In genomic region chr17:6521636-6522035, GRCh38 we compare ENCODE assay signal across 16 cellular contexts. TPM values are rescaled to one million over a fixed set of nuclear protein-coding genes. Genes with fewer than 3 reads are reported as not detected.
DNase-seq lines count a peak whose midpoint lies in the region; ATAC-seq and TF ChIP-seq lines count a peak whose summit lies in the region.
"Had no signal": no experiment of that assay in that cellular context is flagged by ENCODE, and none has a peak within 500 bp of the region (broad histone marks: within the 10 kb centered on the region; RNA-seq: fewer than 3 reads in every experiment).

No MANE protein-coding gene starts in this region.

- peaks cover 0 to 4% of the 10 kb centered on the region in 2 experiments; a peak in 2 of 5 replicates for H3K9me3 Mint-ChIP-seq in H9
- H3K9me3 Mint-ChIP-seq in endodermal cell: no peaks in the 10 kb centered on the region
- H3K9me3 Mint-ChIP-seq: CD4-positive, alpha-beta memory T cell had no signal

- no peaks in the 10 kb centered on the region for H3K23me2 ChIP-seq in H9 (ENCODE audit: insufficient read length, low read depth, low read length, poor library complexity, severe bottlenecking)

- no peak overlapping the region for H4K91ac ChIP-seq in H9 (ENCODE audit: insufficient read length, low read depth, low read length)

- H2BK12ac ChIP-seq in H9 (ENCODE audit: insufficient read length, low read depth, low read length): no peak overlapping the region

- no peaks in the 10 kb centered on the region for H3K27me3 ChIP-seq in H9 (ENCODE audit: insufficient read depth, low read length)
- no peaks in the 10 kb centered on the region for H3K27me3 ChIP-seq in endodermal cell (ENCODE audit: control insufficient read depth, insufficient read depth, low read length, poor library complexity, severe bottlenecking)
- no peaks in the 10 kb centered on the region for H3K27me3 ChIP-seq in stomach smooth muscle (ENCODE audit: control insufficient read depth in 1 of 2, insufficient read depth in 2 of 2, low read length in 2 of 2)
- no peaks in the 10 kb centered on the region for H3K27me3 ChIP-seq in foreskin keratinocyte
- H3K27me3 ChIP-seq: BE2C had no signal

- WGBS in H9 (ENCODE audit: extremely low coverage, insufficient read length, low lambda C conversion rate): no CpG with 5 or more reads among the region's 5 CpGs
- 83 to 94% methylated on average over 3 to 5 of the region's 5 CpGs for WGBS in endodermal cell (ENCODE audit: insufficient coverage in 1 of 2, insufficient read length in 1 of 2), 2 experiments

- H3K14ac ChIP-seq in H9 (ENCODE audit: insufficient read depth, low read length): no peak overlapping the region

- H3K36me3 Mint-ChIP-seq in H9 (ENCODE audit: insufficient read depth in 1 of 3, low read depth in 3 of 3) (peaks cover 0 to 6% (median 3%) of the 10 kb centered on the region in 3 experiments; a peak in 5 of 7 replicates), endodermal cell (ENCODE audit: low read depth) (peaks cover 4% of the 10 kb centered on the region)
- H3K36me3 Mint-ChIP-seq: CD4-positive, alpha-beta memory T cell; IgD-negative memory B cell had no signal

- no peak overlapping the region for H4K8ac ChIP-seq in H9 (replicated peaks; ENCODE audit: insufficient read length, low read depth, low read length)

- H3K79me1 ChIP-seq in H9 (ENCODE audit: insufficient read depth, low read depth, low read length, poor library complexity, severe bottlenecking): no peaks in the 10 kb centered on the region

- no peak overlapping the region for H3K4me2 ChIP-seq in H9 (ENCODE audit: insufficient read depth, insufficient read length, low read length)
- H3K4me2 ChIP-seq: GM23338 had no signal

- DNase-seq in H9: peak; percentile 4
- DNase-seq in MV-4-11 (lab: John Stamatoyannopoulos, UW): peak; percentile 68
- DNase-seq in endodermal cell: peak; percentile 30
- no peak for DNase-seq in foreskin keratinocyte
- DNase-seq in putamen (ENCODE audit: low spot score): no peak
- DNase-seq: BE2C; CD4-positive, alpha-beta memory T cell; DMS79; KG1 had no signal

- no peak overlapping the region for H2BK15ac ChIP-seq in H9 (ENCODE audit: low read depth, low read length)

- H3K27ac Mint-ChIP-seq in H9 (no peak overlapping the region), endodermal cell (no peak overlapping the region)
- H3K27ac Mint-ChIP-seq: CD4-positive, alpha-beta memory T cell; GM23338; IgD-negative memory B cell had no signal

- no peaks in the 10 kb centered on the region for H3K9me3 ChIP-seq in H9 (ENCODE audit: control insufficient read depth, low read depth, low read length)
- H3K9me3 ChIP-seq in endodermal cell (ENCODE audit: control insufficient read depth, low read length): no peaks in the 10 kb centered on the region
- H3K9me3 ChIP-seq in stomach smooth muscle (ENCODE audit: control insufficient read depth in 2 of 2, low read length in 2 of 2): no peaks in the 10 kb centered on the region
- H3K9me3 ChIP-seq: BE2C, HAP-1 had no signal

- H3K4me3 ChIP-seq in endodermal cell (ENCODE audit: low read length): no peak overlapping the region
- H3K4me3 ChIP-seq in stomach smooth muscle (ENCODE audit: low read length in 2 of 2): no peak overlapping the region
- H3K4me3 ChIP-seq: GM12878, GM23338, HAP-1 had no signal

- no peak overlapping the region for H3K56ac ChIP-seq in H9 (ENCODE audit: insufficient read length, low read depth, low read length)

- H3K27me3 Mint-ChIP-seq in H9 (ENCODE audit: low read depth) (no peaks in the 10 kb centered on the region), endodermal cell (ENCODE audit: insufficient read depth) (no peaks in the 10 kb centered on the region)
- H3K27me3 Mint-ChIP-seq: IgD-negative memory B cell had no signal

- no peak overlapping the region for H2BK120ac ChIP-seq in H9 (ENCODE audit: low read depth, low read length, poor library complexity, severe bottlenecking)

- H3K79me2 ChIP-seq in H9 (ENCODE audit: insufficient read depth, low read length): no peaks in the 10 kb centered on the region

- no peaks in the 10 kb centered on the region for H3K36me3 ChIP-seq in endodermal cell (ENCODE audit: control insufficient read depth, insufficient read depth, low read length)
- H3K36me3 ChIP-seq in stomach smooth muscle (ENCODE audit: control insufficient read depth in 2 of 2, insufficient read depth in 2 of 2, low read length in 2 of 2): peaks cover 4 to 20% of the 10 kb centered on the region in 2 donors
- H3K36me3 ChIP-seq: BE2C, HAP-1 had no signal

- H3K4me1 Mint-ChIP-seq in H9 (peaks cover 5 to 16% of the 10 kb centered on the region in 2 experiments), endodermal cell (peaks cover 4% of the 10 kb centered on the region)
- H3K4me1 Mint-ChIP-seq: CD4-positive, alpha-beta memory T cell; IgD-negative memory B cell had no signal

- TF ChIP-seq CTCF in H9 (conservative IDR thresholded peaks at IDR 0.05) (no peak), endodermal cell (conservative IDR thresholded peaks at IDR 0.05) (no peak), foreskin keratinocyte (conservative IDR thresholded peaks at IDR 0.05) (no peak)

- no peak overlapping the region for H2AFZ ChIP-seq in H9 (ENCODE audit: low read length)
- H2AFZ ChIP-seq: GM23338 had no signal

- no peak overlapping the region for H2BK5ac ChIP-seq in H9 (ENCODE audit: insufficient read length, low read length)

- no peak overlapping the region for H3T11ph ChIP-seq in H9 (ENCODE audit: low read length)

- H3K4me3 Mint-ChIP-seq in H9 (no peak overlapping the region), endodermal cell (no peak overlapping the region)
- H3K4me3 Mint-ChIP-seq: CD4-positive, alpha-beta memory T cell; GM23338; IgD-negative memory B cell had no signal

- TF ChIP-seq POLR2A in GM18505 (IDR thresholded peaks at IDR 0.05; ENCODE audit: borderline replicate concordance, extremely low read depth, insufficient read depth, insufficient read length): no peak

- H3K9ac ChIP-seq in H9 (ENCODE audit: extremely low read depth, insufficient read length, low read length) (no peak overlapping the region), endodermal cell (ENCODE audit: extremely low read depth, low read length, poor library complexity, severe bottlenecking) (no peak overlapping the region), stomach smooth muscle (ENCODE audit: low read length in 2 of 2) (no peak overlapping the region)

- no peak overlapping the region for H3K18ac ChIP-seq in H9 (ENCODE audit: insufficient read length, low read depth, low read length)

- H3K27ac ChIP-seq in H9 (ENCODE audit: insufficient read length, low read depth, low read length) (no peak overlapping the region), endodermal cell (ENCODE audit: low read depth, low read length) (no peak overlapping the region), stomach smooth muscle (ENCODE audit: low read length) (peak overlapping the region; percentile 11), foreskin keratinocyte (no peak overlapping the region)
- H3K27ac ChIP-seq: C4-2B had no signal

- H3K4me1 ChIP-seq in H9 (ENCODE audit: insufficient read depth, low read length): 0 out of 2 replicates have a peak, but pooled peaks cover 2% of the 10 kb centered on the region
- H3K4me1 ChIP-seq in endodermal cell (ENCODE audit: control insufficient read depth, insufficient read depth, low read length): no peaks in the 10 kb centered on the region
- peaks cover 6% of the 10 kb centered on the region for H3K4me1 ChIP-seq in stomach smooth muscle (ENCODE audit: control insufficient read depth, insufficient read depth, low read length)
- peaks cover 6% of the 10 kb centered on the region for H3K4me1 ChIP-seq in foreskin keratinocyte
- H3K4me1 ChIP-seq: BE2C, HAP-1 had no signal

- no peak overlapping the region for H2AK5ac ChIP-seq in H9 (ENCODE audit: insufficient read length, low read length)

- H3K23ac ChIP-seq in H9 (ENCODE audit: insufficient read length, low read depth, low read length): no peak overlapping the region

- no peak overlapping the region for H4K5ac ChIP-seq in H9 (ENCODE audit: insufficient read length, low read depth, low read length)

- no peak overlapping the region for H2BK20ac ChIP-seq in H9 (ENCODE audit: low read depth, low read length, poor library complexity, severe bottlenecking)

- H3K4ac ChIP-seq in H9 (ENCODE audit: low read depth, low read length): no peak overlapping the region

- H4K20me1 ChIP-seq in H9 (ENCODE audit: control insufficient read depth, insufficient read depth, insufficient read length): no peaks in the 10 kb centered on the region

- ATAC-seq in foreskin keratinocyte (no peak), GM18505 (IDR thresholded peaks at IDR 0.05; ENCODE audit: unreplicated experiment) (no peak)
- ATAC-seq: GM12878, GM23338 had no signal

RNA-seq across cellular contexts. Expression of gene PITPNM3, which starts 34.7 kb away (rescaled TPM):
- 2.7 and 3.4 TPM in 2 replicates for total RNA-seq in H9 (2021)
- 1 to 10 TPM; 1.8 to 2.7 TPM for total RNA-seq in endodermal cell
- polyA plus RNA-seq in endodermal cell (2013, experiment 1 of 2): 1.1 TPM
- 1.3 TPM for polyA plus RNA-seq in endodermal cell (2013, experiment 2 of 2)
- 6.4 and 7.4 TPM in 2 replicates for total RNA-seq in foreskin keratinocyte
- 2.4 and 3.3 TPM in 2 replicates for polyA plus RNA-seq in foreskin keratinocyte
- polyA plus RNA-seq: IgD-negative memory B cell had no signal

Comparison
In these comparisons a context has a peak if more than half of its experiments do, and no peak if none do; other contexts are left out.
1. DNase-seq: peak in H9 (single experiment), MV-4-11 (single experiment) and endodermal cell (single experiment); none in foreskin keratinocyte (0 of 2) and putamen (single experiment).